ENCODE assay signal across 27 cellular contexts in genomic region chr6:164062872-164063271, GRCh38.
"Had no signal": no experiment of that assay in that cellular context is flagged by ENCODE, and none has a peak within 500 bp of the region (broad histone marks: within the 10 kb centered on the region; RNA-seq: fewer than 3 reads in every experiment).

No MANE protein-coding gene starts in this region.

- H3K27me3 ChIP-seq: stomach, suprapubic skin, testis, thyroid gland, tibial artery, tibial nerve, transverse colon, upper lobe of left lung, upper lobe of right lung, uterus, vagina had no signal

- H3K4me3 ChIP-seq: stomach, suprapubic skin, testis, thoracic aorta, thyroid gland, tibial artery, tibial nerve, transverse colon, upper lobe of left lung, upper lobe of right lung, uterus, vagina had no signal

- ATAC-seq: stimulated activated effector memory CD8-positive, alpha-beta T cell treated with anti-CD3 and anti-CD28 coated beads, Interleukin-12 subunit alpha, Interleukin-12 subunit beta, amount 100 ng/mL, for 72 hours; stimulated activated memory B cell treated with anti-CD40 and anti-IgM and Interleukin-4, amounts not matched to agents 10 μg/mL and 1 μg/mL and 100 μg/mL, for 72 hours; stimulated activated naive B cell treated with anti-CD40 and anti-IgM and Interleukin-4, amounts not matched to agents 10 μg/mL and 1 μg/mL and 100 μg/mL, for 72 hours; stimulated activated naive CD8-positive, alpha-beta T cell treated with anti-CD3 and anti-CD28 coated beads, Interleukin-15, amount 100 ng/mL, for 72 hours; stimulated activated naive CD8-positive, alpha-beta T cell treated with anti-CD3 and anti-CD28 coated beads, Interleukin-15, Interleukin-2, amounts not matched to agents 100 U/mL and 50 U/mL, for 24 hours; upper lobe of right lung had no signal

- H3K9me3 ChIP-seq: stomach, suprapubic skin, testis, thoracic aorta, thyroid gland, tibial artery, tibial nerve, transverse colon, upper lobe of left lung, upper lobe of right lung, uterus, vagina had no signal

- DNase-seq: stimulated activated CD4-positive, alpha-beta T cell treated with anti-CD3 and anti-CD28 coated beads, Interleukin-2, amount 100 ng/mL, for 48 hours; stimulated activated CD4-positive, alpha-beta T cell treated with anti-CD3 and anti-CD28 coated beads, Interleukin-4, amount 100 ng/mL, for 1 hour; stimulated activated CD4-positive, alpha-beta T cell treated with anti-CD3 and anti-CD28 coated beads, Interleukin-4, amount 100 ng/mL, for 24 hours; stimulated activated CD4-positive, alpha-beta T cell treated with anti-CD3 and anti-CD28 coated beads, Interleukin-4, amount 100 ng/mL, for 4 hours; stimulated activated CD8-positive, alpha-beta memory T cell treated with anti-CD3 and anti-CD28 coated beads, Interleukin-4, amount 100 ng/mL, for 48 hours; stimulated activated naive B cell treated with anti-CD40 and anti-IgM and Interleukin-4, amounts not matched to agents 10 μg/mL and 1 μg/mL and 100 μg/mL, for 72 hours; stimulated activated naive CD4-positive, alpha-beta T cell; stimulated activated naive CD4-positive, alpha-beta T cell treated with Interleukin-2 at 50 U/mL for 16 hours; stimulated activated naive CD8-positive, alpha-beta T cell treated with anti-CD3 and anti-CD28 coated beads, Interleukin-15, amount 100 ng/mL, for 72 hours; stimulated activated naive CD8-positive, alpha-beta T cell treated with anti-CD3 and anti-CD28 coated beads, Interleukin-15, Interleukin-2, amounts not matched to agents 100 U/mL and 50 U/mL, for 24 hours; stomach; substantia nigra; testis; thyroid gland; tibial artery; transverse colon; trophoblast cell; upper lobe of left lung; upper lobe of right lung; uterus had no signal

- FAIRE-seq: urothelium cell line had no signal

- H3K36me3 ChIP-seq: stomach, suprapubic skin, thoracic aorta, thyroid gland, tibial artery, tibial nerve, transverse colon, upper lobe of left lung, upper lobe of right lung, uterus, vagina had no signal

- H3K27ac ChIP-seq: stomach, suprapubic skin, testis, thoracic aorta, thyroid gland, tibial artery, tibial nerve, transverse colon, upper lobe of right lung, uterus, vagina had no signal

- H3K4me1 ChIP-seq: stomach, suprapubic skin, testis, thyroid gland, tibial artery, tibial nerve, transverse colon, upper lobe of left lung, upper lobe of right lung, uterus, vagina had no signal
